In the genomic region with DNA sequence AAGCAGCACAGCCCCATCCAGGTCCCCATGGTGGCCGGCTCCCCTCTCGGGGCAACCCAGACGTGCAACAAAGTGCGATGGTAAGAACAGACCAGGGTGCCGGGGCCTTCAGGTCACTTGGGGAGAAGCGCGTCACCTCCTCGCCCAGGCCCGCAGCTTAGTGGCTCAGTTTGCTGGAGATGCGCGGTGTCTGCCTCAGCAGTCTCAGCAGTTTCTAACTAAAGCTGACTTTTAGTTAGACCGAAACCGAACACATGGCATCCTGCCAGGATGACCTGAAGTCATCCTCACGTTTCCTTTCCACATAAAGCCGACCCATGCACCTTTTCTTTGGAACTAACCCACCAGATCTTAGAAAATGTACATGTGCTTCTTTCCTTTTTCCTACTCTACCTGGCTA, we compare ENCODE assay signal across 10 cellular contexts. TPM values are rescaled to one million over a fixed set of nuclear protein-coding genes. Genes with fewer than 3 reads are reported as not detected.
A peak's percentile ranks its signal among the peaks of the same experiment; 100 is the strongest.
DNase-seq lines count a peak whose midpoint lies in the region; ATAC-seq and TF ChIP-seq lines count a peak whose summit lies in the region.
"Not testable (repeated sequence)": the region's sequence is repeated elsewhere in the genome, so short reads cannot be mapped to it uniquely, and the experiment has no call there.
"Had no signal": no experiment of that assay in that cellular context is flagged by ENCODE, and none has a peak within 500 bp of the region (broad histone marks: within the 10 kb centered on the region; RNA-seq: fewer than 3 reads in every experiment).

No MANE protein-coding gene starts in this region.

- POLR2A ChIA-PET in activated CD8-positive, alpha-beta T cell treated with anti-CD3 and anti-CD28 coated beads for 36 hours (lab: Charles Lee) = interaction anchor here (1.0 kb wide), 2 partner anchors 10 to 33 kb away, joined by 3 read pairs; a partner anchor contains a TSS

- TF ChIP-seq CTCF in activated CD8-positive, alpha-beta T cell treated with anti-CD3 and anti-CD28 coated beads for 36 hours (IDR thresholded peaks at IDR 0.05); osteoblast (IDR thresholded peaks at IDR 0.05; ENCODE audit: extremely low read depth, low read depth, low read length): not testable (repeated sequence)

- not testable (repeated sequence) for H3K9me3 ChIP-seq in osteoblast (ENCODE audit: low read depth, low read length)

- CTCF ChIA-PET in activated CD8-positive, alpha-beta T cell treated with anti-CD3 and anti-CD28 coated beads for 36 hours (lab: Charles Lee) = interaction anchor here (1.0 to 1.1 kb wide), 2 partner anchors 21 to 205 kb away, joined by 3 read pairs; no protein-coding TSS in a partner anchor
- CTCF ChIA-PET in activated naive CD4-positive, alpha-beta T cell treated with anti-CD3 and anti-CD28 coated beads for 36 hours (lab: Charles Lee) = interaction anchor here (1.4 kb wide), 1 partner anchor 110 kb away, joined by 3 read pairs; no protein-coding TSS in a partner anchor

- not testable (repeated sequence) for H3K4me3 ChIP-seq in osteoblast (ENCODE audit: insufficient read depth, low read length)

- H3K4me1 ChIP-seq in osteoblast (ENCODE audit: insufficient read depth, low read length) = not testable (repeated sequence)

- H3K9me3 Mint-ChIP-seq in T-helper 2 cell treated with Interferon-gamma antibody and Interleukin-4, amounts not matched to agents 5 μg/mL and 100 μg/mL, for 36 hours; activated CD8-positive, alpha-beta T cell treated with anti-CD3 and anti-CD28 coated beads for 36 hours; activated naive CD4-positive, alpha-beta T cell treated with anti-CD3 and anti-CD28 coated beads for 36 hours; dendritic cell treated with granulocyte-macrophage colony-stimulating factor and Interleukin-4, amounts not matched to agents 40 ng/mL and 50 ng/mL, for 4 days: not testable (repeated sequence)

- H3K27me3 Mint-ChIP-seq in T-helper 2 cell treated with Interferon-gamma antibody and Interleukin-4, amounts not matched to agents 5 μg/mL and 100 μg/mL, for 36 hours (ENCODE audit: low read depth); activated CD8-positive, alpha-beta T cell treated with anti-CD3 and anti-CD28 coated beads for 36 hours; activated naive CD4-positive, alpha-beta T cell treated with anti-CD3 and anti-CD28 coated beads for 36 hours (ENCODE audit: low read depth); dendritic cell treated with granulocyte-macrophage colony-stimulating factor and Interleukin-4, amounts not matched to agents 40 ng/mL and 50 ng/mL, for 4 days: not testable (repeated sequence)

- intact Hi-C loops in activated CD8-positive, alpha-beta T cell treated with anti-CD3 and anti-CD28 coated beads for 36 hours (cut with micrococcal nuclease); activated naive CD4-positive, alpha-beta T cell treated with anti-CD3 and anti-CD28 coated beads for 36 hours (cut with micrococcal nuclease); dendritic cell treated with granulocyte-macrophage colony-stimulating factor and Interleukin-4, amounts not matched to agents 40 ng/mL and 50 ng/mL, for 4 days (cut with micrococcal nuclease): not testable (repeated sequence)

- not testable (repeated sequence) for H3K4me3 Mint-ChIP-seq in T-helper 2 cell treated with Interferon-gamma antibody and Interleukin-4, amounts not matched to agents 5 μg/mL and 100 μg/mL, for 36 hours; activated naive CD4-positive, alpha-beta T cell treated with anti-CD3 and anti-CD28 coated beads for 36 hours; dendritic cell treated with granulocyte-macrophage colony-stimulating factor and Interleukin-4, amounts not matched to agents 40 ng/mL and 50 ng/mL, for 4 days
- peak overlapping the region; percentile 36 for H3K4me3 Mint-ChIP-seq in activated CD8-positive, alpha-beta T cell treated with anti-CD3 and anti-CD28 coated beads for 36 hours

- not testable (repeated sequence) for H3K79me2 ChIP-seq in osteoblast (ENCODE audit: insufficient read depth, low read length)

- not testable (repeated sequence) for H3K27me3 ChIP-seq in osteoblast (ENCODE audit: insufficient read depth, low read length)

- not testable (repeated sequence) for DNase-seq in T-helper 2 cell treated with Interferon-gamma antibody and Interleukin-4, amounts not matched to agents 5 μg/mL and 100 μg/mL, for 36 hours (ENCODE audit: low spot score); activated CD8-positive, alpha-beta T cell treated with anti-CD3 and anti-CD28 coated beads for 36 hours; activated naive CD4-positive, alpha-beta T cell treated with anti-CD3 and anti-CD28 coated beads for 36 hours; osteoblast (ENCODE audit: insufficient read length, low spot score, missing footprints)
- DNase-seq in stimulated activated CD4-positive, alpha-beta T cell treated with anti-CD3 and anti-CD28 coated beads, Interleukin-1b, Interleukin-23, amount 100 ng/mL, for 48 hours = peak; percentile 49

- not testable (repeated sequence) for H4K20me1 ChIP-seq in osteoblast (ENCODE audit: insufficient read depth, low read length)

- H3K4me2 ChIP-seq in osteoblast (ENCODE audit: insufficient read depth, low read length) = not testable (repeated sequence)

- peaks cover 19% of the 10 kb centered on the region for H3K36me3 ChIP-seq in osteoblast (ENCODE audit: insufficient read depth, low read length)

- peak overlapping the region; percentile 42 for H3K27ac Mint-ChIP-seq in T-helper 2 cell treated with Interferon-gamma antibody and Interleukin-4, amounts not matched to agents 5 μg/mL and 100 μg/mL, for 36 hours
- H3K27ac Mint-ChIP-seq in activated CD8-positive, alpha-beta T cell treated with anti-CD3 and anti-CD28 coated beads for 36 hours = peak overlapping the region; percentile 77
- H3K27ac Mint-ChIP-seq in activated naive CD4-positive, alpha-beta T cell treated with anti-CD3 and anti-CD28 coated beads for 36 hours = peak overlapping the region; percentile 80
- peak overlapping the region; percentile 13 for H3K27ac Mint-ChIP-seq in dendritic cell treated with granulocyte-macrophage colony-stimulating factor and Interleukin-4, amounts not matched to agents 40 ng/mL and 50 ng/mL, for 4 days

- peak overlapping the region; percentile 51 for H3K27ac ChIP-seq in osteoblast (ENCODE audit: low read depth, low read length)

- ATAC-seq in HG02610 (IDR thresholded peaks at IDR 0.05; ENCODE audit: unreplicated experiment) = peak; percentile 6
- not testable (repeated sequence) for ATAC-seq in activated CD8-positive, alpha-beta T cell treated with anti-CD3 and anti-CD28 coated beads for 36 hours

- not testable (repeated sequence) for H2AFZ ChIP-seq in osteoblast (ENCODE audit: low read length)

- peaks cover 53% of the 10 kb centered on the region for H3K36me3 Mint-ChIP-seq in T-helper 2 cell treated with Interferon-gamma antibody and Interleukin-4, amounts not matched to agents 5 μg/mL and 100 μg/mL, for 36 hours (ENCODE audit: low read depth)
- peaks cover 42% of the 10 kb centered on the region for H3K36me3 Mint-ChIP-seq in activated CD8-positive, alpha-beta T cell treated with anti-CD3 and anti-CD28 coated beads for 36 hours (ENCODE audit: low read depth)
- H3K36me3 Mint-ChIP-seq in activated naive CD4-positive, alpha-beta T cell treated with anti-CD3 and anti-CD28 coated beads for 36 hours (ENCODE audit: low read depth) = peaks cover 13% of the 10 kb centered on the region
- H3K36me3 Mint-ChIP-seq in dendritic cell treated with granulocyte-macrophage colony-stimulating factor and Interleukin-4, amounts not matched to agents 40 ng/mL and 50 ng/mL, for 4 days (ENCODE audit: low read depth) = peaks cover 88% of the 10 kb centered on the region

- peaks cover 48% of the 10 kb centered on the region for H3K4me1 Mint-ChIP-seq in T-helper 2 cell treated with Interferon-gamma antibody and Interleukin-4, amounts not matched to agents 5 μg/mL and 100 μg/mL, for 36 hours (ENCODE audit: low read depth)
- H3K4me1 Mint-ChIP-seq in activated CD8-positive, alpha-beta T cell treated with anti-CD3 and anti-CD28 coated beads for 36 hours (ENCODE audit: low read depth) = peaks cover 62% of the 10 kb centered on the region
- H3K4me1 Mint-ChIP-seq in activated naive CD4-positive, alpha-beta T cell treated with anti-CD3 and anti-CD28 coated beads for 36 hours (ENCODE audit: low read depth) = peaks cover 44% of the 10 kb centered on the region
- peaks cover 39% of the 10 kb centered on the region for H3K4me1 Mint-ChIP-seq in dendritic cell treated with granulocyte-macrophage colony-stimulating factor and Interleukin-4, amounts not matched to agents 40 ng/mL and 50 ng/mL, for 4 days (ENCODE audit: low read depth)

RNA-seq across cellular contexts. Expression of a gene that starts 32.9 kb away (rescaled TPM):
- total RNA-seq in activated CD8-positive, alpha-beta T cell treated with anti-CD3 and anti-CD28 coated beads for 36 hours = 10 to 100 TPM; 32.1 to 36.1 TPM
- 10 to 100 TPM; 35.1 to 38.6 TPM for total RNA-seq in activated naive CD4-positive, alpha-beta T cell treated with anti-CD3 and anti-CD28 coated beads for 36 hours
- 20.3 and 23.5 TPM in 2 replicates for total RNA-seq in osteoblast

RNA-seq across cellular contexts. Expression of a gene that starts 47.9 kb away (rescaled TPM):
- not detected for total RNA-seq in activated CD8-positive, alpha-beta T cell treated with anti-CD3 and anti-CD28 coated beads for 36 hours
- not detected for total RNA-seq in activated naive CD4-positive, alpha-beta T cell treated with anti-CD3 and anti-CD28 coated beads for 36 hours
- not detected in 2 replicates for total RNA-seq in osteoblast
- total RNA-seq: Calu3; CD4-positive, alpha-beta memory T cell; H1 had no signal

Comparison
In these comparisons a context has a peak if more than half of its experiments do, and no peak if none do; other contexts are left out.
1. H3K27ac Mint-ChIP-seq: peak in every context shown above with its lines; median percentile 80 in activated naive CD4-positive, alpha-beta T cell treated with anti-CD3 and anti-CD28 coated beads for 36 hours; 77 in activated CD8-positive, alpha-beta T cell treated with anti-CD3 and anti-CD28 coated beads for 36 hours; 42 in T-helper 2 cell treated with Interferon-gamma antibody and Interleukin-4, amounts not matched to agents 5 μg/mL and 100 μg/mL, for 36 hours; 13 in dendritic cell treated with granulocyte-macrophage colony-stimulating factor and Interleukin-4, amounts not matched to agents 40 ng/mL and 50 ng/mL, for 4 days.